ENCODE assay signal across 26 cellular contexts in the genomic region with DNA sequence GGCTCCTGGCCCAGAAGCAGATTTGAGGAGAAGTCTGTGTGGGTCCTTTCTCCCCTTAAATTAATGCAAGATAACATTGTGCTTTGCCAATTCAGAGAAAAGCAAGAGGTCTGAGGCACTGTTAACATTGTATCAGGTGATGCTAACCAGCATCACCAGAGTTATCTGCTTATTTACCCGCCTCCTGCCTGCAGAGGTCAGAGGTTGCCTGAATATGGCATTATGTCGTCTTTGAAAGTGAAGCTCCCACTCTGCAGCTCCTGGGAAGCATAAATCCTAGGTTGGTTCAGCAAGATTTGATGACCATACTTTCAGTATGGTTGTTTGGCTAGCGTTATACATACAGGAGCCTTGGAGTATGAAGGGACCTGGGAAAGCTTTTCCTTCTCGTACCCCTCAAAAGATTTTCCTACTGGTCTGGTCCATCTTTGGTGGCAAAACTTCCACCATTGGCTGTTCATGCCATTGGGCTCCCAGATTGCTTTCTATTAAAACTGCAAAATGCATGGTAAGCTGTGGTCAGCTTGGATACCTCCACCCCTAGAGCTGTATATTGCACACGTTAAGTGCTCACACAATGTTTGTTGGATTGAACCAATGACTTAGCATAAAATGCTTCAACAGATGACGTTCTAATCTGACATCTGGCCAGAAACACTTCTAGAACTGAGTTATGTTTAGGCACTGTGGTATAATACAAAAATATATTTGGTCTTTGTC. TPM values are rescaled to one million over a fixed set of nuclear protein-coding genes. Genes with fewer than 3 reads are reported as not detected.
DNase-seq lines count a peak whose midpoint lies in the region; ATAC-seq, FAIRE-seq and TF ChIP-seq lines count a peak whose summit lies in the region.
"Had no signal": no experiment of that assay in that cellular context is flagged by ENCODE, and none has a peak within 500 bp of the region (broad histone marks: within the 10 kb centered on the region; RNA-seq: fewer than 3 reads in every experiment).

No MANE protein-coding gene starts in this region.

- no peaks in the 10 kb centered on the region for H3F3A ChIP-seq in neural progenitor cell (ENCODE audit: low read depth)

- no peaks in the 10 kb centered on the region for H3K9me1 ChIP-seq in K562 (ENCODE audit: control insufficient read depth, insufficient read depth, low read length)

- TF ChIP-seq EP300 in K562 (IDR thresholded peaks at IDR 0.05; ENCODE audit: low read length) (no peak), HepG2 (IDR thresholded peaks at IDR 0.05; ENCODE audit: low read depth in 2 of 2, low read length in 2 of 2) (no peak), HepG2 (CRISPR knock-in tag; IDR thresholded peaks at IDR 0.05; ENCODE audit: borderline replicate concordance) (no peak)

- TF ChIP-seq CTCF in heart right ventricle (IDR thresholded peaks at IDR 0.05) (no peak), K562 (IDR thresholded peaks at IDR 0.05 in 2 of 3, conservative IDR thresholded peaks at IDR 0.05 in 1 of 3; ENCODE audit: insufficient read depth in 2 of 3, low read depth in 1 of 3, low read length in 3 of 3) (peak in 2 of 3 experiments; percentile 16 to 35; a peak in 2 of 6 replicates), HepG2 (CRISPR knock-in tag; IDR thresholded peaks at IDR 0.05) (no peak), type B pancreatic cell (conservative IDR thresholded peaks at IDR 0.05) (no peak), GM13976 (IDR thresholded peaks at IDR 0.05; ENCODE audit: borderline replicate concordance, control extremely low read depth, extremely low read depth, insufficient read depth, missing control alignments) (no peak), Caco-2 (IDR thresholded peaks at IDR 0.05; ENCODE audit: insufficient read depth in 1 of 2, low read depth in 1 of 2, low read length in 1 of 2, severe bottlenecking in 1 of 2, unreplicated experiment in 1 of 2) (no peak), neural progenitor cell (IDR thresholded peaks at IDR 0.05) (no peak)

- peak overlapping the region in 1 of 2 experiments; percentile 19; a peak in 2 of 4 replicates for H3K9ac ChIP-seq in K562 (ENCODE audit: insufficient read depth in 1 of 2, low read depth in 2 of 2, low read length in 2 of 2)
- H3K9ac ChIP-seq in HepG2 (ENCODE audit: insufficient read depth, low read depth, low read length) = no peak overlapping the region
- H3K9ac ChIP-seq in neural progenitor cell = no peak overlapping the region

- H3K9me3 Mint-ChIP-seq in type B pancreatic cell (peaks cover 11% of the 10 kb centered on the region), Caco-2 (ENCODE audit: unreplicated experiment) (peaks cover 19% of the 10 kb centered on the region), neural progenitor cell (peaks cover 26% of the 10 kb centered on the region)

- H3K27ac ChIP-seq in heart right ventricle (peak overlapping the region in 8 of 10 donors; percentile 17 to 92 (median 72)), right cardiac atrium (ENCODE audit: low read length) (no peak overlapping the region), K562 (ENCODE audit: extremely low read depth, low read depth, low read length) (peak overlapping the region; percentile 61), HepG2 (ENCODE audit: extremely low read length, insufficient read depth, low read length) (no peak overlapping the region), neural progenitor cell (no peak overlapping the region)
- H3K27ac ChIP-seq: C4-2B, cardiac muscle cell had no signal

- H3K4me1 Mint-ChIP-seq in type B pancreatic cell (ENCODE audit: unreplicated experiment) (peaks cover 34% of the 10 kb centered on the region), Caco-2 (ENCODE audit: low read depth, unreplicated experiment) (no peaks in the 10 kb centered on the region), neural progenitor cell (peaks cover 38% of the 10 kb centered on the region)

- H3K9me3 ChIP-seq in heart right ventricle (peaks cover 0 to 7% (median 0%) of the 10 kb centered on the region in 11 donors), right cardiac atrium (ENCODE audit: control insufficient read depth, low read length) (no peaks in the 10 kb centered on the region), K562 (replicated peaks; ENCODE audit: control insufficient read depth, insufficient read depth, low read depth, low read length) (no peaks in the 10 kb centered on the region; the same call in 1 of the 2 replicates), HepG2 (ENCODE audit: low read length) (no peaks in the 10 kb centered on the region; the same call in 1 of the 2 replicates), Caco-2 (peaks cover 20% of the 10 kb centered on the region), neural progenitor cell (ENCODE audit: low read depth) (no peaks in the 10 kb centered on the region)

- POLR2A ChIA-PET in K562 (lab: Yijun Ruan, JAX) (interaction anchor here (0.7 to 1.7 kb wide), 6 partner anchors 9 to 134 kb away, joined by 3 to 7 read pairs (median 4); partner anchors contain the start of gene CHD9), HepG2 (lab: Yijun Ruan, JAX) (no interaction called here), Caco-2 (lab: Charles Lee) (no interaction called here)

- FAIRE-seq in K562 (lab: Jason Lieb, UNC) (peak; percentile 80), HepG2 (lab: Jason Lieb, UNC) (no peak)
- FAIRE-seq: G401.6, urothelium cell line had no signal

- no peak for TF ChIP-seq POLR2A in K562 (conservative IDR thresholded peaks at IDR 0.05)
- no peak for TF ChIP-seq POLR2A in HepG2 (IDR thresholded peaks at IDR 0.05; ENCODE audit: insufficient read depth in 1 of 2, low read depth in 2 of 2, low read length in 2 of 2)

- H3K36me3 Mint-ChIP-seq in type B pancreatic cell = peaks cover 18% of the 10 kb centered on the region
- H3K36me3 Mint-ChIP-seq in Caco-2 (ENCODE audit: insufficient read depth, unreplicated experiment) = peaks cover 14% of the 10 kb centered on the region
- peaks cover 19% of the 10 kb centered on the region for H3K36me3 Mint-ChIP-seq in neural progenitor cell

- in situ Hi-C loops in K562 (cut with MboI) (no loop called here), HepG2 (cut with HindIII; ENCODE audit: extremely low pct_ligation_motif_present, low pct_unique_long_range_greater_than_20kb) (no loop called here), GM13976 (cut with MboI; ENCODE audit: low sequenced_read_pairs, unreplicated experiment) (no loop called here)

- no peak overlapping the region for H2AFZ ChIP-seq in K562 (ENCODE audit: low read depth, low read length)
- H2AFZ ChIP-seq in HepG2 (ENCODE audit: low read length) = no peak overlapping the region
- no peak overlapping the region for H2AFZ ChIP-seq in neural progenitor cell (replicated peaks)

- H3K27ac Mint-ChIP-seq in type B pancreatic cell (peak overlapping the region; percentile 95), Caco-2 (ENCODE audit: unreplicated experiment) (no peak overlapping the region), neural progenitor cell (no peak overlapping the region)
- H3K27ac Mint-ChIP-seq: dendritic cell treated with granulocyte-macrophage colony-stimulating factor and Interleukin-4, amounts not matched to agents 40 ng/mL and 50 ng/mL, for 4 days had no signal

- H3K27me3 Mint-ChIP-seq in type B pancreatic cell (no peaks in the 10 kb centered on the region), Caco-2 (ENCODE audit: insufficient read depth, unreplicated experiment) (no peaks in the 10 kb centered on the region), neural progenitor cell (ENCODE audit: insufficient read depth, low read depth) (peaks cover 4% of the 10 kb centered on the region)
- H3K27me3 Mint-ChIP-seq: dendritic cell treated with granulocyte-macrophage colony-stimulating factor and Interleukin-4, amounts not matched to agents 40 ng/mL and 50 ng/mL, for 4 days had no signal

- H3K4me3 ChIP-seq in heart right ventricle (no peak overlapping the region), right cardiac atrium (ENCODE audit: low read length) (no peak overlapping the region), K562 (no peak overlapping the region), HepG2 (replicated peaks in 1 of 3; ENCODE audit: insufficient read depth in 1 of 3, low read depth in 2 of 3, low read length in 3 of 3) (no peak overlapping the region), Caco-2 (ENCODE audit: low read depth, low read length) (no peak overlapping the region), neural progenitor cell (no peak overlapping the region)
- H3K4me3 ChIP-seq: cardiac muscle cell, lung had no signal

- peak overlapping the region; percentile 56 for H3K4me2 ChIP-seq in K562 (ENCODE audit: insufficient read depth, low read length)
- H3K4me2 ChIP-seq in HepG2 (ENCODE audit: low read depth, low read length) = no peak overlapping the region
- H3K4me2 ChIP-seq in neural progenitor cell = no peak overlapping the region

- H3K4me3 Mint-ChIP-seq in type B pancreatic cell = no peak overlapping the region
- no peak overlapping the region for H3K4me3 Mint-ChIP-seq in Caco-2 (ENCODE audit: unreplicated experiment)
- H3K4me3 Mint-ChIP-seq in neural progenitor cell = no peak overlapping the region
- H3K4me3 Mint-ChIP-seq: dendritic cell treated with granulocyte-macrophage colony-stimulating factor and Interleukin-4, amounts not matched to agents 40 ng/mL and 50 ng/mL, for 4 days; H9; WTC11 had no signal

- TF ChIP-seq RAD21 in K562 (CRISPR knock-in tag; conservative IDR thresholded peaks at IDR 0.05 in 1 of 2, IDR thresholded peaks at IDR 0.05 in 1 of 2) (peak in 1 of 2 experiments; percentile 38; a peak in 2 of 4 replicates), HepG2 (CRISPR knock-in tag; IDR thresholded peaks at IDR 0.05) (no peak)

- no peak for DNase-seq in heart right ventricle
- no peak for DNase-seq in right cardiac atrium
- peak in 2 of 4 experiments; percentile 46 to 60 for DNase-seq in K562 (ENCODE audit: extremely low read depth in 1 of 4, low spot score in 3 of 4)
- DNase-seq in HepG2 (ENCODE audit: low spot score) = no peak
- DNase-seq in type B pancreatic cell (ENCODE audit: extremely low spot score, unreplicated experiment) = no peak
- DNase-seq in GM13976 (ENCODE audit: low spot score) = no peak
- no peak for DNase-seq in Caco-2
- DNase-seq in neural progenitor cell (ENCODE audit: low spot score) = no peak
- DNase-seq: ACHN; activated CD4-positive, alpha-beta T cell treated with anti-CD3 and anti-CD28 coated beads, Interleukin-2, amount 50 U/mL, for 48 hours; activated gamma-delta T cell treated with Interleukin-2 at 50 U/mL for 16 hours; DMS153; foreskin melanocyte; H9; islet precursor cell; NCI-H526; occipital lobe; RPMI8226; T1000 had no signal

- ATAC-seq in heart right ventricle (no peak), right cardiac atrium (no peak), K562 (peak; percentile 86), HepG2 (no peak)
- ATAC-seq: WTC11 had no signal

- no peaks in the 10 kb centered on the region for H3K36me3 ChIP-seq in heart right ventricle
- H3K36me3 ChIP-seq in K562 (ENCODE audit: control insufficient read depth, insufficient read depth, low read length) = peaks cover 10% of the 10 kb centered on the region; the same call in 2 of the 3 replicates
- H3K36me3 ChIP-seq in HepG2 (replicated peaks in 1 of 2; ENCODE audit: control insufficient read depth in 1 of 2, insufficient read depth in 2 of 2, low read length in 2 of 2) = peaks cover 0 to 3% of the 10 kb centered on the region in 2 experiments; a peak in 2 of 5 replicates
- no peaks in the 10 kb centered on the region for H3K36me3 ChIP-seq in Caco-2 (ENCODE audit: control insufficient read depth, insufficient read depth, low read length)
- H3K36me3 ChIP-seq in neural progenitor cell = no peaks in the 10 kb centered on the region
- H3K36me3 ChIP-seq: cardiac muscle cell had no signal

- CTCF ChIA-PET in K562 (lab: Yijun Ruan, JAX; ENCODE audit: low intra/inter-chr PET ratio) (interaction anchor here (1.1 kb wide), 1 partner anchor 24 kb away, joined by 4 read pairs; the partner anchor contains the start of gene CHD9), HepG2 (lab: Yijun Ruan, JAX; ENCODE audit: low intra/inter-chr PET ratio, low total read pairs) (no interaction called here), Caco-2 (lab: Charles Lee) (interaction anchor here (0.5 kb wide), 1 partner anchor 131 kb away, joined by 3 read pairs; no protein-coding TSS in a partner anchor)

- 75 to 82% methylated on average over 6 of the region's 6 CpGs for WGBS in heart right ventricle, 2 donors
- 78% methylated on average over 6 of the region's 6 CpGs for WGBS in right cardiac atrium
- WGBS in K562 (ENCODE audit: insufficient coverage, low coverage, missing lambda C conversion rate) = 12% methylated on average over 6 of the region's 6 CpGs
- WGBS in HepG2 (ENCODE audit: low lambda C conversion rate) = 98% methylated on average over 6 of the region's 6 CpGs

- H3K27me3 ChIP-seq in heart right ventricle = no peaks in the 10 kb centered on the region
- no peaks in the 10 kb centered on the region for H3K27me3 ChIP-seq in right cardiac atrium (ENCODE audit: control insufficient read depth, insufficient read depth)
- H3K27me3 ChIP-seq in K562 (ENCODE audit: control insufficient read depth in 2 of 2, insufficient read depth in 2 of 2, low read length in 2 of 2) = no peaks in the 10 kb centered on the region
- H3K27me3 ChIP-seq in HepG2 (ENCODE audit: control insufficient read depth in 1 of 2, insufficient read depth in 2 of 2, low read length in 2 of 2) = no peaks in the 10 kb centered on the region
- no peaks in the 10 kb centered on the region for H3K27me3 ChIP-seq in Caco-2 (replicated peaks; ENCODE audit: control insufficient read depth, insufficient read depth, low read length)
- H3K27me3 ChIP-seq in neural progenitor cell = no peaks in the 10 kb centered on the region
- H3K27me3 ChIP-seq: cardiac muscle cell had no signal

- H3K79me2 ChIP-seq in K562 (ENCODE audit: control insufficient read depth, insufficient read depth, low read length) (peaks cover 73% of the 10 kb centered on the region), HepG2 (ENCODE audit: insufficient read depth, low read length) (peaks cover 53% of the 10 kb centered on the region), neural progenitor cell (ENCODE audit: low read depth) (no peaks in the 10 kb centered on the region)

- BruUV-seq in K562 (replicated peaks; lab: Mats Ljungman, UMichigan) (no TSS peak), HepG2 (replicated peaks; lab: Mats Ljungman, UMichigan) (no TSS peak), Caco-2 (replicated peaks; lab: Mats Ljungman, UMichigan) (no TSS peak)

- intact Hi-C loops in heart right ventricle (cut with DNase I) (no loop called here), right cardiac atrium (cut with DNase I) (no loop called here), K562 (cut with micrococcal nuclease) (no loop called here), HepG2 (cut with micrococcal nuclease; ENCODE audit: unreplicated experiment) (loop anchor here (2.0 kb wide), 1 partner anchor 16 kb away; no protein-coding TSS in a partner anchor), Caco-2 (cut with micrococcal nuclease; ENCODE audit: unreplicated experiment) (no loop called here)

- H3K4me1 ChIP-seq in heart right ventricle (peaks cover 6 to 71% (median 47%) of the 10 kb centered on the region in 9 donors), right cardiac atrium (ENCODE audit: control insufficient read depth, insufficient read depth, low read length) (peaks cover 9% of the 10 kb centered on the region), K562 (replicated peaks in 1 of 2; ENCODE audit: control insufficient read depth in 2 of 2, insufficient read depth in 2 of 2, low read length in 2 of 2) (peaks cover 0 to 40% of the 10 kb centered on the region in 2 experiments; a peak in 3 of 5 replicates), HepG2 (ENCODE audit: insufficient read depth, low read length) (peaks cover 13% of the 10 kb centered on the region), Caco-2 (no peaks in the 10 kb centered on the region), neural progenitor cell (peaks cover 14% of the 10 kb centered on the region)

- H4K20me1 ChIP-seq in K562 (replicated peaks; ENCODE audit: control insufficient read depth, insufficient read depth, low read length) (no peaks in the 10 kb centered on the region; the same call in 1 of the 2 replicates), HepG2 (ENCODE audit: insufficient read depth, low read length) (peaks cover 11% of the 10 kb centered on the region; the same call in 1 of the 2 replicates), neural progenitor cell (ENCODE audit: low read depth) (no peaks in the 10 kb centered on the region)

RNA-seq across cellular contexts. Expression of gene CHD9, which starts 24.1 kb away (rescaled TPM):
- total RNA-seq in heart right ventricle = 10 to 100 TPM; 39.6 to 58.4 (median 45.1) TPM
- polyA plus RNA-seq in heart right ventricle = 10 to 100 TPM in 1 of 2 donors, 1 to 10 TPM in 1; 7.0 to 15.7 TPM
- total RNA-seq in right cardiac atrium = 10 to 100 TPM; 49.4 to 73.5 (median 57.4) TPM
- 7.3 TPM for polyA plus RNA-seq in right cardiac atrium
- total RNA-seq in K562 (2011; cell fraction: chromatin; rRNA removed; ENCODE audit: low replicate concordance) = 65.0 and 350 TPM in 2 replicates
- total RNA-seq in K562 (2011; cell fraction: nucleolus; rRNA removed) = 31.9 and 54.3 TPM in 2 replicates
- 103 and 111 TPM in 2 replicates for total RNA-seq in K562 (2011; cell fraction: nucleoplasm; rRNA removed)
- total RNA-seq in K562 (2014; rRNA removed) = 22.0 and 32.0 TPM in 2 replicates
- total RNA-seq in K562 (2014; rRNA removed; fragmentation: Illumina TruSeq; extraction: Trizol) = 58.1 and 65.4 TPM in 2 replicates
- total RNA-seq in K562 (2015; rRNA removed; fragmentation: Illumina TruSeq; extraction: Trizol) = 49.1 and 54.0 TPM in 2 replicates
- total RNA-seq in K562 (2021) = 38.8 and 40.7 TPM in 2 replicates
- 33.9 and 41.6 TPM in 2 replicates for polyA plus RNA-seq in K562 (2011; rRNA removed)
- polyA plus RNA-seq in K562 (2011; cell fraction: cytosol; rRNA removed) = 6.7 and 13.4 TPM in 2 replicates
- 31.4 and 44.3 TPM in 2 replicates for polyA plus RNA-seq in K562 (2011; cell fraction: nucleus; rRNA removed)
- polyA plus RNA-seq in K562 (2012) = 20.4 and 21.2 TPM in 2 replicates
- polyA plus RNA-seq in K562 (2014; fragmentation: Illumina TruSeq; extraction: Trizol) = 25.6 and 29.0 TPM in 2 replicates
- polyA plus RNA-seq in K562 (2014; fragmentation: Nextera tagmentation; extraction: Ambion mirVana) = 10 to 100 TPM; 33.7 to 69.3 TPM
- 26.1 and 40.6 TPM in 2 replicates for polyA plus RNA-seq in K562 (2014; rRNA removed)
- polyA minus RNA-seq in K562 (2011; rRNA and poly(A)+ RNA removed) = 179 and 246 TPM in 2 replicates
- polyA minus RNA-seq in K562 (2011; cell fraction: cytosol; rRNA and poly(A)+ RNA removed) = 23.1 and 25.2 TPM in 2 replicates
- polyA minus RNA-seq in K562 (2011; cell fraction: nucleus; rRNA and poly(A)+ RNA removed) = 89.8 and 176 TPM in 2 replicates
- 27.7 and 31.0 TPM in 2 replicates for total RNA-seq in HepG2 (2016; rRNA removed; fragmentation: Illumina TruSeq; extraction: Trizol)
- total RNA-seq in HepG2 (2016; cell fraction: cytosol; rRNA removed; fragmentation: Illumina TruSeq; extraction: Trizol; ENCODE audit: low read depth) = 27.5 and 34.1 TPM in 2 replicates
- total RNA-seq in HepG2 (2016; cell fraction: insoluble cytoplasmic fraction; rRNA removed; fragmentation: Illumina TruSeq; extraction: Trizol) = 24.3 and 27.8 TPM in 2 replicates
- total RNA-seq in HepG2 (2016; cell fraction: membrane; rRNA removed; fragmentation: Illumina TruSeq; extraction: Trizol) = 36.3 and 42.8 TPM in 2 replicates
- total RNA-seq in HepG2 (2016; cell fraction: nucleus; rRNA removed; fragmentation: Illumina TruSeq; extraction: Trizol) = 59.7 and 62.9 TPM in 2 replicates
- 15.6 and 23.4 TPM in 2 replicates for polyA plus RNA-seq in HepG2 (2011; rRNA removed)
- polyA plus RNA-seq in HepG2 (2011; cell fraction: cytosol; rRNA removed) = 4.6 and 8.3 TPM in 2 replicates
- 14.2 and 15.9 TPM in 2 replicates for polyA plus RNA-seq in HepG2 (2011; cell fraction: nucleus; rRNA removed)
- polyA plus RNA-seq in HepG2 (2012) = 12.6 and 14.0 TPM in 2 replicates
- polyA plus RNA-seq in HepG2 (2016; cell fraction: cytosol; fragmentation: Illumina TruSeq; extraction: Trizol; ENCODE audit: low read depth) = 3.8 and 4.6 TPM in 2 replicates
- polyA plus RNA-seq in HepG2 (2016; cell fraction: insoluble cytoplasmic fraction; fragmentation: Illumina TruSeq; extraction: Trizol; ENCODE audit: low read depth) = 13.8 and 14.0 TPM in 2 replicates
- 4.5 and 4.8 TPM in 2 replicates for polyA plus RNA-seq in HepG2 (2016; cell fraction: membrane; fragmentation: Illumina TruSeq; extraction: Trizol; ENCODE audit: low read depth)
- 28.9 and 31.3 TPM in 2 replicates for polyA plus RNA-seq in HepG2 (2016; cell fraction: nucleus; fragmentation: Illumina TruSeq; extraction: Trizol; ENCODE audit: insufficient read depth, low read depth)
- polyA minus RNA-seq in HepG2 (2011; rRNA and poly(A)+ RNA removed; ENCODE audit: low replicate concordance) = 41.1 and 58.0 TPM in 2 replicates
- polyA minus RNA-seq in HepG2 (2011; cell fraction: cytosol; rRNA and poly(A)+ RNA removed) = 25.3 and 26.6 TPM in 2 replicates
- 164 and 186 TPM in 2 replicates for polyA minus RNA-seq in HepG2 (2011; cell fraction: nucleus; rRNA and poly(A)+ RNA removed)
- total RNA-seq in type B pancreatic cell (ENCODE audit: low replicate concordance) = 45.8 and 68.6 TPM in 2 replicates
- 29.1 and 32.0 TPM in 2 replicates for total RNA-seq in Caco-2 (2022)
- 52.7 and 86.0 TPM in 2 replicates for total RNA-seq in neural progenitor cell (ENCODE audit: low replicate concordance)

RNA-seq across cellular contexts. Expression of gene CHD9NB, which starts 26.2 kb away (rescaled TPM):
- total RNA-seq in heart right ventricle (1 to 10 TPM in 1 of 10 donors, under 1 TPM in 7, not detected in 2; 0.29 to 1.2 (median 0.51) TPM), right cardiac atrium (under 1 TPM; 0.50 to 0.94 (median 0.77) TPM), K562 (2014; rRNA removed) (not detected in 2 replicates), K562 (2014; rRNA removed; fragmentation: Illumina TruSeq; extraction: Trizol) (0.07 TPM in 1 of 2 replicates, not detected in the other), K562 (2015; rRNA removed; fragmentation: Illumina TruSeq; extraction: Trizol) (not detected in 2 replicates), K562 (2021) (0.13 TPM in 1 of 2 replicates, not detected in the other), HepG2 (2016; rRNA removed; fragmentation: Illumina TruSeq; extraction: Trizol) (0.18 and 0.34 TPM in 2 replicates), type B pancreatic cell (ENCODE audit: low replicate concordance) (2.6 and 4.4 TPM in 2 replicates), Caco-2 (2022) (not detected in 2 replicates), neural progenitor cell (ENCODE audit: low replicate concordance) (3.0 and 4.1 TPM in 2 replicates)
- polyA plus RNA-seq in heart right ventricle (1 to 10 TPM in 1 of 2 donors, under 1 TPM in 1; 0.17 to 1.5 TPM), right cardiac atrium (0.77 TPM), K562 (2011; rRNA removed) (not detected in 2 replicates), K562 (2014; fragmentation: Illumina TruSeq; extraction: Trizol) (0.10 and 0.29 TPM in 2 replicates), K562 (2014; fragmentation: Nextera tagmentation; extraction: Ambion mirVana) (under 1 TPM in 1 of 2 experiments, not detected in 1; 0.06 TPM), K562 (2014; rRNA removed) (0.19 TPM in 1 of 2 replicates, not detected in the other), HepG2 (2011; rRNA removed) (0.05 and 0.17 TPM in 2 replicates)
- total RNA-seq in K562 (2011; cell fraction: chromatin; rRNA removed; ENCODE audit: low replicate concordance) = not detected in 2 replicates
- total RNA-seq in K562 (2011; cell fraction: nucleolus; rRNA removed) = not detected in 2 replicates
- total RNA-seq in K562 (2011; cell fraction: nucleoplasm; rRNA removed) = not detected in 2 replicates
- not detected in 2 replicates for polyA plus RNA-seq in K562 (2011; cell fraction: cytosol; rRNA removed)
- polyA plus RNA-seq in K562 (2011; cell fraction: nucleus; rRNA removed) = 0.07 TPM in 1 of 2 replicates, not detected in the other
- polyA plus RNA-seq in K562 (2012) = 0.10 TPM in 1 of 2 replicates, not detected in the other
- polyA minus RNA-seq in K562 (2011; rRNA and poly(A)+ RNA removed) = not detected in 2 replicates
- polyA minus RNA-seq in K562 (2011; cell fraction: cytosol; rRNA and poly(A)+ RNA removed) = not detected in 2 replicates
- polyA minus RNA-seq in K562 (2011; cell fraction: nucleus; rRNA and poly(A)+ RNA removed) = not detected in 2 replicates
- total RNA-seq in HepG2 (2016; cell fraction: cytosol; rRNA removed; fragmentation: Illumina TruSeq; extraction: Trizol; ENCODE audit: low read depth) = 0.18 and 0.30 TPM in 2 replicates
- 0.39 and 0.67 TPM in 2 replicates for total RNA-seq in HepG2 (2016; cell fraction: insoluble cytoplasmic fraction; rRNA removed; fragmentation: Illumina TruSeq; extraction: Trizol)
- 0.46 and 0.55 TPM in 2 replicates for total RNA-seq in HepG2 (2016; cell fraction: membrane; rRNA removed; fragmentation: Illumina TruSeq; extraction: Trizol)
- 0.59 and 0.72 TPM in 2 replicates for total RNA-seq in HepG2 (2016; cell fraction: nucleus; rRNA removed; fragmentation: Illumina TruSeq; extraction: Trizol)
- polyA plus RNA-seq in HepG2 (2011; cell fraction: cytosol; rRNA removed) = 0.10 and 0.13 TPM in 2 replicates
- polyA plus RNA-seq in HepG2 (2011; cell fraction: nucleus; rRNA removed) = 0.55 and 0.87 TPM in 2 replicates
- 0.28 and 0.34 TPM in 2 replicates for polyA plus RNA-seq in HepG2 (2012)
- 0.19 and 0.37 TPM in 2 replicates for polyA plus RNA-seq in HepG2 (2016; cell fraction: cytosol; fragmentation: Illumina TruSeq; extraction: Trizol; ENCODE audit: low read depth)
- 0.37 and 0.45 TPM in 2 replicates for polyA plus RNA-seq in HepG2 (2016; cell fraction: insoluble cytoplasmic fraction; fragmentation: Illumina TruSeq; extraction: Trizol; ENCODE audit: low read depth)
- 0.31 and 0.35 TPM in 2 replicates for polyA plus RNA-seq in HepG2 (2016; cell fraction: membrane; fragmentation: Illumina TruSeq; extraction: Trizol; ENCODE audit: low read depth)
- polyA plus RNA-seq in HepG2 (2016; cell fraction: nucleus; fragmentation: Illumina TruSeq; extraction: Trizol; ENCODE audit: insufficient read depth, low read depth) = 0.37 and 0.73 TPM in 2 replicates
- 0.46 and 0.47 TPM in 2 replicates for polyA minus RNA-seq in HepG2 (2011; rRNA and poly(A)+ RNA removed; ENCODE audit: low replicate concordance)
- polyA minus RNA-seq in HepG2 (2011; cell fraction: cytosol; rRNA and poly(A)+ RNA removed) = not detected in 2 replicates
- 1.2 and 3.3 TPM in 2 replicates for polyA minus RNA-seq in HepG2 (2011; cell fraction: nucleus; rRNA and poly(A)+ RNA removed)
- polyA plus RNA-seq: cardiac muscle cell had no signal

Comparison
In these comparisons a context has a peak if more than half of its experiments do, and no peak if none do; other contexts are left out.
1. H3K27ac ChIP-seq: peak in heart right ventricle (8 of 10) and K562 (single experiment); none in right cardiac atrium (single experiment), HepG2 (single experiment) and neural progenitor cell (single experiment).
2. CTCF ChIP-seq: peak in K562 (2 of 3); none in heart right ventricle (0 of 9), HepG2 (single experiment), type B pancreatic cell (single experiment), GM13976 (single experiment), Caco-2 (0 of 2) and neural progenitor cell (single experiment).